8 cellular contexts compared by ENCODE assay signal in genomic region chr11:65454311-65454695, GRCh38. TPM values are rescaled to one million over a fixed set of nuclear protein-coding genes. Genes with fewer than 3 reads are reported as not detected.
DNase-seq lines count a peak whose midpoint lies in the region; ATAC-seq and TF ChIP-seq lines count a peak whose summit lies in the region.

No MANE protein-coding gene starts in this region.

- no peaks in the 10 kb centered on the region for H3K27me3 Mint-ChIP-seq in stimulated activated naive CD8-positive, alpha-beta T cell treated with anti-CD3 and anti-CD28 coated beads, Interleukin-15, Interleukin-2, amounts not matched to agents 100 ng/mL and 50 ng/mL, for 24 hours

- H3K4me3 Mint-ChIP-seq in stimulated activated naive CD8-positive, alpha-beta T cell treated with anti-CD3 and anti-CD28 coated beads, Interleukin-15, Interleukin-2, amounts not matched to agents 100 ng/mL and 50 ng/mL, for 24 hours = peak overlapping the region; percentile 89

- peaks cover 4% of the 10 kb centered on the region for H3K4me1 ChIP-seq in mucosa of descending colon (ENCODE audit: low read depth)

- intact Hi-C loops in mucosa of descending colon (cut with DNase I, micrococcal nuclease) = no loop called here

- no peak overlapping the region for H3K4me3 ChIP-seq in mucosa of descending colon

- ATAC-seq in stimulated activated naive CD8-positive, alpha-beta T cell treated with anti-CD3 and anti-CD28 coated beads, Interleukin-15, Interleukin-2, amounts not matched to agents 100 U/mL and 50 U/mL, for 24 hours = no peak
- ATAC-seq in mucosa of descending colon = no peak
- no peak for ATAC-seq in GM19324 (IDR thresholded peaks at IDR 0.05; ENCODE audit: low FRiP score, unreplicated experiment)
- no peak for ATAC-seq in HG03457 (IDR thresholded peaks at IDR 0.05; ENCODE audit: unreplicated experiment)

- no peaks in the 10 kb centered on the region for H3K9me3 ChIP-seq in mucosa of descending colon

- no peaks in the 10 kb centered on the region for H3K36me3 ChIP-seq in mucosa of descending colon (ENCODE audit: low read depth)

- H3K36me3 Mint-ChIP-seq in stimulated activated naive CD8-positive, alpha-beta T cell treated with anti-CD3 and anti-CD28 coated beads, Interleukin-15, Interleukin-2, amounts not matched to agents 100 ng/mL and 50 ng/mL, for 24 hours (ENCODE audit: low read depth) = peaks cover 5% of the 10 kb centered on the region

- H3K9me3 Mint-ChIP-seq in stimulated activated naive CD8-positive, alpha-beta T cell treated with anti-CD3 and anti-CD28 coated beads, Interleukin-15, Interleukin-2, amounts not matched to agents 100 ng/mL and 50 ng/mL, for 24 hours = no peaks in the 10 kb centered on the region

- DNase-seq in stimulated activated naive CD8-positive, alpha-beta T cell treated with anti-CD3 and anti-CD28 coated beads, Interleukin-15, Interleukin-2, amounts not matched to agents 100 U/mL and 50 U/mL, for 24 hours = no peak
- DNase-seq in caudate nucleus (lab: John Stamatoyannopoulos, UW) (no peak), mucosa of descending colon (peak in 2 of 3 donors; percentile 37 to 46), activated gamma-delta T cell (lab: John Stamatoyannopoulos, UW) (no peak)
- no peak for DNase-seq in stimulated activated CD4-positive, alpha-beta T cell treated with anti-CD3 and anti-CD28 coated beads, Interleukin-4, amount 100 ng/mL, for 24 hours

- peak overlapping the region; percentile 90 for H3K27ac ChIP-seq in caudate nucleus (ENCODE audit: low read depth, low read length)

- H3K4me1 Mint-ChIP-seq in stimulated activated naive CD8-positive, alpha-beta T cell treated with anti-CD3 and anti-CD28 coated beads, Interleukin-15, Interleukin-2, amounts not matched to agents 100 ng/mL and 50 ng/mL, for 24 hours (ENCODE audit: low read depth) = peaks cover 35% of the 10 kb centered on the region

- no peak for TF ChIP-seq CTCF in mucosa of descending colon (IDR thresholded peaks at IDR 0.05)

- H3K27ac Mint-ChIP-seq in stimulated activated naive CD8-positive, alpha-beta T cell treated with anti-CD3 and anti-CD28 coated beads, Interleukin-15, Interleukin-2, amounts not matched to agents 100 ng/mL and 50 ng/mL, for 24 hours = no peak overlapping the region

RNA-seq across cellular contexts. Expression of gene NEAT1, which starts 31.7 kb away (rescaled TPM):
- total RNA-seq in mucosa of descending colon = 1,000 to 10,000 TPM; 1,133 to 1,409 (median 1,237) TPM

RNA-seq across cellular contexts. Expression of gene MALAT1, which starts 44.5 kb away (rescaled TPM):
- total RNA-seq in mucosa of descending colon = over 10,000 TPM; 10,779 to 14,350 (median 11,224) TPM

Comparison
In these comparisons a context has a peak if more than half of its experiments do, and no peak if none do; other contexts are left out.
1. DNase-seq: peak in mucosa of descending colon (2 of 3); none in stimulated activated naive CD8-positive, alpha-beta T cell treated with anti-CD3 and anti-CD28 coated beads, Interleukin-15, Interleukin-2, amounts not matched to agents 100 U/mL and 50 U/mL, for 24 hours (single experiment), caudate nucleus (0 of 61), stimulated activated CD4-positive, alpha-beta T cell treated with anti-CD3 and anti-CD28 coated beads, Interleukin-4, amount 100 ng/mL, for 24 hours (single experiment) and activated gamma-delta T cell (single experiment).